27 cellular contexts compared by ENCODE assay signal in genomic region chr1:150997949-150998348, GRCh38. TPM values are rescaled to one million over a fixed set of nuclear protein-coding genes. Genes with fewer than 3 reads are reported as not detected.
"Had no signal": no experiment of that assay in that cellular context is flagged by ENCODE, and none has a peak within 500 bp of the region (broad histone marks: within the 10 kb centered on the region; RNA-seq: fewer than 3 reads in every experiment).

No MANE protein-coding gene starts in this region.

- ATAC-seq: activated CD4-positive, CD25-positive, alpha-beta regulatory T cell treated with anti-CD3 and anti-CD28 coated beads, Interleukin-2, amount 50 U/mL, for 24 hours; activated CD8-positive, alpha-beta memory T cell treated with anti-CD3 and anti-CD28 coated beads, Interleukin-2, amount 10 ng/mL, durations not matched to agents 7 days and 5 days; effector memory CD8-positive, alpha-beta T cell; gastroesophageal sphincter; left ventricle myocardium superior; sciatic nerve; T-cell; upper lobe of right lung had no signal

- H3K9me3 ChIP-seq: ascending aorta, esophagus squamous epithelium, gastroesophageal sphincter, upper lobe of right lung had no signal

- H3K4me3 ChIP-seq: ascending aorta, esophagus squamous epithelium, gastroesophageal sphincter, smooth muscle cell, upper lobe of right lung had no signal

- DNase-seq: activated CD4-positive, alpha-beta memory T cell treated with anti-CD3 and anti-CD28 coated beads, Interleukin-2, amount 10 ng/mL, durations not matched to agents 7 days and 5 days; activated CD4-positive, alpha-beta T cell treated with anti-CD3 and anti-CD28 coated beads, Interleukin-2, amount 10 ng/mL, durations not matched to agents 24 days and 14 days; activated CD8-positive, alpha-beta memory T cell treated with anti-CD3 and anti-CD28 coated beads, Interleukin-2, amount 10 ng/mL, durations not matched to agents 7 days and 5 days; activated gamma-delta T cell treated with Interleukin-2 at 50 U/mL for 16 hours; activated T-cell treated with anti-CD3 and anti-CD28 coated beads for 4 hours; brain microvascular endothelial cell; central memory CD4-positive, alpha-beta T cell; effector memory CD8-positive, alpha-beta T cell; esophagus squamous epithelium; head of caudate nucleus; hypothalamus; left ventricle myocardium superior; nephron progenitor cell; stimulated activated CD4-positive, alpha-beta T cell treated with anti-CD3 and anti-CD28 coated beads, Interleukin-15, amount 100 ng/mL, for 24 hours; stimulated activated CD8-positive, alpha-beta memory T cell treated with anti-CD3 and anti-CD28 coated beads, Interleukin-4, amount 100 ng/mL, for 48 hours; stimulated activated naive CD4-positive, alpha-beta T cell; T-cell; upper lobe of right lung had no signal

- H3K27ac ChIP-seq: ascending aorta, brain microvascular endothelial cell, esophagus squamous epithelium, upper lobe of right lung, VCaP had no signal

- H3K27me3 ChIP-seq: ascending aorta, brain microvascular endothelial cell, esophagus squamous epithelium, gastroesophageal sphincter, upper lobe of right lung had no signal

RNA-seq across cellular contexts. Expression of gene ANXA9, which starts 15.9 kb away (rescaled TPM):
- total RNA-seq: activated CD4-positive, alpha-beta memory T cell treated with anti-CD3 and anti-CD28 coated beads, Interleukin-2, amount 10 ng/mL, durations not matched to agents 7 days and 5 days; activated T-helper 1 cell treated with anti-CD3 and anti-CD28 coated beads, Interleukin-12 subunit alpha, Interleukin-12 subunit beta, Interleukin-2, Interleukin-4 antibody, amounts not matched to agents 30 ng/mL and 10 ng/mL and 1 ng/mL, durations not matched to agents 14 hours and 24 hours and 36 hours; ascending aorta; dermis microvascular lymphatic vessel endothelial cell; endothelial cell of umbilical vein had no signal

RNA-seq across cellular contexts. Expression of gene BNIPL, which starts 38.4 kb away (rescaled TPM):
- total RNA-seq: ascending aorta had no signal
